8 cellular contexts compared by ENCODE assay signal in the genomic region with DNA sequence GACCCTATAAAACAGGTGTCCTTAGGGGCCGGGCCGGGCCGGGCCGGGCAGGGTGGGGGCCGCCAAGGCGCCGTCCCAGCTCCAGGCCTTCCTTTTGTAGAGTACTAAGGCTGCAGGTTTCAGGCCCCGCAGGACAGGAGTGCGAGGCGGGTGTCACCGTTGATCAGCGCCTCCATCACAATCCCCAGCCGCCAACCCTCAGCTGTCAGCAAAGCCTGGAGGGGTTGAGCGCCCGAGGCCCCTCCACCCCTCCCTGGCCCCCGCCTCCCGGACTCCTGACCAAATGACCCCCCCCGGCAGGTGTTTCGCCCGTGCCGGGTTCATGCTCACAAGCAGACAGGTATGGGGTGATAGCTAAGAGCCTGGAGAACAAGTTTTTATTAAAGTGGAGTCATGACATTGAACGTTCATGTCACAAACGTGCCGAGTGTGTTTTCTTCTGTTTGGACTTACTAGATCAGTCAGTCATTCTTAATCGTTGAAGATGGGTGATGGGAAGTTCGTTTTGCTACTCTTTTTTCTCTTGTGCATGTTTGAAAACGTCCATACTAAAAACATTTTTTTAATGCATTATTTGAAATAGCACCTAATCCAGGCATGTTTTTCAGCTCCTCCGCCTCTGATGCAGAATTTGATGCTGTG. TPM values are rescaled to one million over a fixed set of nuclear protein-coding genes. Genes with fewer than 3 reads are reported as not detected.
DNase-seq lines count a peak whose midpoint lies in the region; ATAC-seq and TF ChIP-seq lines count a peak whose summit lies in the region.

No MANE protein-coding gene starts in this region.

- H3K27me3 ChIP-seq in HUES48 (ENCODE audit: control insufficient read depth, insufficient read depth, low read length) (no peaks in the 10 kb centered on the region; the same call in 1 of the 2 replicates), heart right ventricle (no peaks in the 10 kb centered on the region), psoas muscle (ENCODE audit: insufficient read depth in 3 of 3, low read length in 2 of 3) (no peaks in the 10 kb centered on the region)

- peak overlapping the region; percentile 82 for H3K4me3 ChIP-seq in HUES48 (ENCODE audit: low read depth, low read length)
- peak overlapping the region; percentile 74 to 97 (median 82) for H3K4me3 ChIP-seq in heart right ventricle
- H3K4me3 ChIP-seq in psoas muscle, result peak overlapping the region; percentile 87

- H3K9ac ChIP-seq in HUES48 (ENCODE audit: low read depth, low read length), result peak overlapping the region; percentile 15; the same call in 1 of the 2 replicates

- H3K27ac ChIP-seq in HUES48 (ENCODE audit: low read depth, low read length) (peak overlapping the region; percentile 84), heart right ventricle (peak overlapping the region; percentile 89 to 97 (median 96)), psoas muscle (peak overlapping the region; percentile 87)

- WGBS in heart right ventricle, 2 donors, result 4% methylated on average over 28 of the region's 28 CpGs
- WGBS in psoas muscle, 3 donors, result 3 to 7% (median 3%) methylated on average over 16 to 28 of the region's 28 CpGs

- intact Hi-C loops in heart right ventricle (cut with DNase I), result loop anchor here in 8 of 10 donors (2.0 to 10.0 kb wide), 7 partner anchors 37 to 169 kb away; partner anchors contain the start of gene PLLP (in 1 of the 8)
- intact Hi-C loops in psoas muscle (cut with DNase I), result loop anchor here in 1 of 2 donors (5.0 kb wide), 1 partner anchor 52 kb away; no protein-coding TSS in a partner anchor

- H3K27ac Mint-ChIP-seq in activated T-helper 17 cell treated with anti-CD3 and anti-CD28 coated beads, Interleukin-2, amount 50 U/mL, for 72 hours, result peak overlapping the region; percentile 91

- H3K4me1 Mint-ChIP-seq in activated T-helper 17 cell treated with anti-CD3 and anti-CD28 coated beads, Interleukin-2, amount 50 U/mL, for 72 hours, result peaks cover 16% of the 10 kb centered on the region

- H3K4me3 Mint-ChIP-seq in activated T-helper 17 cell treated with anti-CD3 and anti-CD28 coated beads, Interleukin-2, amount 50 U/mL, for 72 hours, result peak overlapping the region; percentile 97

- no peaks in the 10 kb centered on the region for H3K9me3 Mint-ChIP-seq in activated T-helper 17 cell treated with anti-CD3 and anti-CD28 coated beads, Interleukin-2, amount 50 U/mL, for 72 hours

- no peaks in the 10 kb centered on the region for H3K27me3 Mint-ChIP-seq in activated T-helper 17 cell treated with anti-CD3 and anti-CD28 coated beads, Interleukin-2, amount 50 U/mL, for 72 hours

- DNase-seq in AG08396 (ENCODE audit: low spot score) (peak; percentile 38), heart right ventricle (peak; percentile 25 to 50), psoas muscle (peak in 1 of 2 donors; percentile 55), T1000 (lab: John Stamatoyannopoulos, UW) (no peak)

- TF ChIP-seq CTCF in heart right ventricle (IDR thresholded peaks at IDR 0.05), result no peak
- no peak for TF ChIP-seq CTCF in psoas muscle (IDR thresholded peaks at IDR 0.05)

- H3K36me3 ChIP-seq in HUES48 (ENCODE audit: control insufficient read depth, insufficient read depth, low read length) (peaks cover 10% of the 10 kb centered on the region; the same call in 1 of the 2 replicates), heart right ventricle (peaks cover 4 to 46% (median 29%) of the 10 kb centered on the region in 9 donors), psoas muscle (ENCODE audit: insufficient read depth in 1 of 2, low read depth in 1 of 2) (peaks cover 3 to 46% of the 10 kb centered on the region in 2 donors)

- ATAC-seq in GM18867 (IDR thresholded peaks at IDR 0.05; ENCODE audit: unreplicated experiment), result peak; percentile 25
- ATAC-seq in activated T-helper 17 cell treated with anti-CD3 and anti-CD28 coated beads, Interleukin-2, amount 50 U/mL, for 72 hours (replicated peaks), result peak; percentile 28
- ATAC-seq in heart right ventricle, result peak in 7 of 8 donors; percentile 14 to 47 (median 31)
- ATAC-seq in psoas muscle, result peak; percentile 42 to 57 (median 52)
- ATAC-seq in HG03457 (IDR thresholded peaks at IDR 0.05; ENCODE audit: unreplicated experiment), result no peak

- peaks cover 43% of the 10 kb centered on the region for H3K36me3 Mint-ChIP-seq in activated T-helper 17 cell treated with anti-CD3 and anti-CD28 coated beads, Interleukin-2, amount 50 U/mL, for 72 hours (ENCODE audit: low read depth)

- H3K4me1 ChIP-seq in HUES48 (ENCODE audit: control insufficient read depth, insufficient read depth, low read length), result peaks cover 7% of the 10 kb centered on the region; the same call in 1 of the 2 replicates
- peaks cover 0 to 30% (median 12%) of the 10 kb centered on the region in 9 donors for H3K4me1 ChIP-seq in heart right ventricle
- peaks cover 8% of the 10 kb centered on the region for H3K4me1 ChIP-seq in psoas muscle

- H3K9me3 ChIP-seq in HUES48 (ENCODE audit: control insufficient read depth, insufficient read depth, low read length) (no peaks in the 10 kb centered on the region), heart right ventricle (no peaks in the 10 kb centered on the region), psoas muscle (no peaks in the 10 kb centered on the region)

RNA-seq across cellular contexts. Expression of gene ARL2BP, which starts 0.5 kb away (rescaled TPM):
- 10 to 100 TPM; 17.0 to 23.5 TPM for total RNA-seq in activated T-helper 17 cell treated with anti-CD3 and anti-CD28 coated beads, Interleukin-2, amount 50 U/mL, for 72 hours
- total RNA-seq in heart right ventricle (10 to 100 TPM; 39.9 to 53.9 (median 45.9) TPM), psoas muscle (10 to 100 TPM; 25.2 to 39.9 (median 29.2) TPM)
- polyA plus RNA-seq in heart right ventricle (10 to 100 TPM; 33.4 to 57.9 TPM), psoas muscle (10 to 100 TPM; 47.9 to 88.3 (median 53.3) TPM)

RNA-seq across cellular contexts. Expression of gene PLLP, which starts 38.9 kb away (rescaled TPM):
- not detected for total RNA-seq in activated T-helper 17 cell treated with anti-CD3 and anti-CD28 coated beads, Interleukin-2, amount 50 U/mL, for 72 hours
- total RNA-seq in heart right ventricle (1 to 10 TPM; 1.7 to 4.0 (median 2.2) TPM), psoas muscle (1 to 10 TPM in 3 of 4 donors, under 1 TPM in 1; 0.39 to 2.4 (median 1.4) TPM)
- polyA plus RNA-seq in heart right ventricle (10 to 100 TPM in 1 of 2 donors, 1 to 10 TPM in 1; 7.0 to 10.6 TPM), psoas muscle (1 to 10 TPM; 2.0 to 3.1 (median 2.7) TPM)

RNA-seq across cellular contexts. Expression of gene RSPRY1, which starts 59.5 kb away (rescaled TPM):
- 10 to 100 TPM; 34.1 to 37.4 TPM for total RNA-seq in activated T-helper 17 cell treated with anti-CD3 and anti-CD28 coated beads, Interleukin-2, amount 50 U/mL, for 72 hours
- total RNA-seq in heart right ventricle (10 to 100 TPM; 14.7 to 21.4 (median 18.5) TPM), psoas muscle (10 to 100 TPM; 14.6 to 19.5 (median 16.7) TPM)
- polyA plus RNA-seq in heart right ventricle (1 to 10 TPM; 6.9 to 9.5 TPM), psoas muscle (10 to 100 TPM in 2 of 3 donors, 1 to 10 TPM in 1; 7.1 to 18.2 (median 11.0) TPM)

RNA-seq across cellular contexts. Expression of gene PSME3IP1, which starts 59.8 kb away (rescaled TPM):
- total RNA-seq in activated T-helper 17 cell treated with anti-CD3 and anti-CD28 coated beads, Interleukin-2, amount 50 U/mL, for 72 hours, result 100 to 1,000 TPM in 1 of 2 donors, 10 to 100 TPM in 1; 79.0 to 103 TPM
- total RNA-seq in heart right ventricle (10 to 100 TPM; 49.6 to 66.8 (median 62.5) TPM), psoas muscle (10 to 100 TPM; 47.9 to 60.4 (median 50.2) TPM)
- polyA plus RNA-seq in heart right ventricle (10 to 100 TPM; 50.4 to 60.7 TPM), psoas muscle (10 to 100 TPM; 37.1 to 61.9 (median 47.6) TPM)
